ENCODE assay signal across 8 cellular contexts in the genomic region with DNA sequence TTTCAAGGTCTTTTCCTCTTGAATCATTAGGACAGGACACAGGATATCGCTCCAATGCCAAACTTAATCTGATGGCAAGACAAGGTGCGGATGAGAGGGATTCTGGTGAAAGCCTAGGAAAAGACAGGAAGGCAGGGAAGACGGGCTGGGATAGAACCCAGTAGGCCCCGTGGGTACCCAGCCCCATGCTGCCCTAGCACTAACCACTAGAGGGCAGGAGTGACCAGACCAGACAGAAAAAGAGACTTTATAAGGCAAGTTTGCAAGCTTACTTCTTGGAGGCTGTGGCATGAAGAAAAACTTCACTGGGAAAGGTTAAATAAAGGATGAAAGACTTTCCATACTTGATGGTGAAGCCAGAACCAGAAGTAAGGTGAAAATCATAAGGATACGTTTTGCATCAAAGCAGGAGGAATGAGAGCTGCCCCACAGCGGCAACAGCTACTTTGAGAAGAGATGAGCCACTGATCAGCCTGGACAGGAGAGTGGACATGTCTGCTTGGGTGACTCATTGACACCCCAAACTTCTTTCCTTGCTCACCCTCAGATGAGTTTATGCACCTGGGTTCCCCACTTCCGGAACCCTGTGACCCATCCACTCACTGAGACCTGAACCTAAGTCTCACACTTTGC. TPM values are rescaled to one million over a fixed set of nuclear protein-coding genes. Genes with fewer than 3 reads are reported as not detected.
DNase-seq lines count a peak whose midpoint lies in the region; ATAC-seq and TF ChIP-seq lines count a peak whose summit lies in the region.

No MANE protein-coding gene starts in this region.

- H3K4me3 Mint-ChIP-seq in Caco-2 (ENCODE audit: unreplicated experiment) (no peak overlapping the region), HFFc6 (no peak overlapping the region)

- H3K9me3 ChIP-seq in Caco-2: no peaks in the 10 kb centered on the region
- no peaks in the 10 kb centered on the region for H3K9me3 ChIP-seq in body of pancreas

- H3K9me3 Mint-ChIP-seq in Caco-2 (ENCODE audit: unreplicated experiment) (no peaks in the 10 kb centered on the region), HFFc6 (no peaks in the 10 kb centered on the region)

- H3K4me1 Mint-ChIP-seq in Caco-2 (ENCODE audit: low read depth, unreplicated experiment) (no peaks in the 10 kb centered on the region), HFFc6 (ENCODE audit: low read depth) (no peaks in the 10 kb centered on the region)

- no peak overlapping the region for H3K27ac ChIP-seq in body of pancreas

- CTCF ChIA-PET in Caco-2 (lab: Charles Lee): interaction anchor here (0.5 to 2.3 kb wide), 13 partner anchors 16 to 491 kb away, joined by 3 to 23 read pairs (median 5); no protein-coding TSS in a partner anchor

- no TSS peak for BruUV-seq in Caco-2 (replicated peaks; lab: Mats Ljungman, UMichigan)

- TF ChIP-seq POLR2A in body of pancreas (IDR thresholded peaks at IDR 0.05): no peak

- ATAC-seq in body of pancreas (peak; percentile 40), HG03521 (IDR thresholded peaks at IDR 0.05; ENCODE audit: unreplicated experiment) (no peak)

- TF ChIP-seq CTCF in Caco-2 (IDR thresholded peaks at IDR 0.05; ENCODE audit: insufficient read depth in 1 of 2, low read depth in 1 of 2, low read length in 1 of 2, severe bottlenecking in 1 of 2, unreplicated experiment in 1 of 2) (peak; percentile 88 to 92), HFFc6 (IDR thresholded peaks at IDR 0.05) (peak; percentile 94), body of pancreas (IDR thresholded peaks at IDR 0.05) (peak; percentile 55 to 90 (median 67))

- intact Hi-C loops in Caco-2 (cut with micrococcal nuclease; ENCODE audit: unreplicated experiment): loop anchor here (1.0 kb wide), 3 partner anchors 31 to 185 kb away; no protein-coding TSS in a partner anchor
- intact Hi-C loops in body of pancreas (cut with DNase I): no loop called here

- H3K27me3 Mint-ChIP-seq in Caco-2 (ENCODE audit: insufficient read depth, unreplicated experiment) (peaks cover 4% of the 10 kb centered on the region), HFFc6 (ENCODE audit: insufficient read depth) (peaks cover 2% of the 10 kb centered on the region)

- POLR2A ChIA-PET in Caco-2 (lab: Charles Lee): interaction anchor here (0.5 to 0.6 kb wide), 2 partner anchors 185 to 186 kb away, joined by 4 read pairs; no protein-coding TSS in a partner anchor

- no peak overlapping the region for H3K4me3 ChIP-seq in Caco-2 (ENCODE audit: low read depth, low read length)
- no peak overlapping the region for H3K4me3 ChIP-seq in body of pancreas

- H3K4me1 ChIP-seq in Caco-2 (no peaks in the 10 kb centered on the region), body of pancreas (no peaks in the 10 kb centered on the region)

- H3K36me3 ChIP-seq in Caco-2 (ENCODE audit: control insufficient read depth, insufficient read depth, low read length) (no peaks in the 10 kb centered on the region), body of pancreas (replicated peaks in 1 of 2; ENCODE audit: insufficient read depth in 1 of 2, low read depth in 2 of 2) (no peaks in the 10 kb centered on the region)

- no peaks in the 10 kb centered on the region for H3K36me3 Mint-ChIP-seq in Caco-2 (ENCODE audit: insufficient read depth, unreplicated experiment)
- no peaks in the 10 kb centered on the region for H3K36me3 Mint-ChIP-seq in HFFc6 (ENCODE audit: low read depth)

- H3K27ac Mint-ChIP-seq in Caco-2 (ENCODE audit: unreplicated experiment): no peak overlapping the region
- H3K27ac Mint-ChIP-seq in HFFc6: no peak overlapping the region

- no peaks in the 10 kb centered on the region; the same call in 1 of the 2 replicates for H3K27me3 ChIP-seq in Caco-2 (replicated peaks; ENCODE audit: control insufficient read depth, insufficient read depth, low read length)
- H3K27me3 ChIP-seq in body of pancreas: no peaks in the 10 kb centered on the region

- 36 to 38% methylated on average over 7 of the region's 7 CpGs for WGBS in body of pancreas, 2 donors

- peak; percentile 60 to 80 for DNase-seq in Caco-2
- peak; percentile 39 for DNase-seq in HFFc6
- peak; percentile 18 for DNase-seq in SHP77 treated with DMSO at 0.1 percent for 48 hours (lab: John Stamatoyannopoulos, UW)
- DNase-seq in body of pancreas: peak; percentile 46 to 64 (median 54)
- peak; percentile 29 for DNase-seq in iris pigment epithelial cell (ENCODE audit: low read depth)
- peak; percentile 49 to 52 for DNase-seq in stimulated activated CD4-positive, alpha-beta T cell treated with anti-CD3 and anti-CD28 coated beads, Interleukin-2, amount 100 ng/mL, for 48 hours
- no peak for DNase-seq in DMS79 (lab: John Stamatoyannopoulos, UW)

RNA-seq across cellular contexts. Expression of a gene that starts 39.8 kb away (rescaled TPM):
- total RNA-seq in Caco-2 (2022) (not detected in 2 replicates), body of pancreas (not detected)
- under 1 TPM in 4 of 6 experiments, not detected in 2; 0.06 to 0.30 (median 0.12) TPM for total RNA-seq in HFFc6 (2021; fragmentation: NEBNext Ultra II Directional; extraction: Animal tissue kit (Norgen Biotek cat#: 25700))
